ENCODE assay signal across 11 cellular contexts in the genomic region with DNA sequence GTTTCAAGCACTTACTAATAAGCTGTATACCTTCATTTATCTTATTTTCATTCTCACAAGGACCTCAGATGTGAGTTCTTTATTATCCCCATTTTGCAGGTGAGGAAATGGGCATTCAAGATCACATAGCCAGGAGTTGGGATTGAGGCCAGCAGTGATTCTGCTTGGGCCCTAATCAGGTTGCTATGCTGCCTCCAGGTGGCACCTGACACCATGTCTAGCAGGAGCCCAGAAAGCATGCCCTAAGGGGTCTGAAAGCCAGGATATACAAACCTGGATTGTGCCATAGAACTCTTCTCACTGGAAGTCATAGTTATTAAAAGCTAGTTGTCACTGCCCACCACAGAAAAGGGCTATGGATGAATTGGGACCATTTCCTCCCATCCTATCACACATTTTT.
DNase-seq lines count a peak whose midpoint lies in the region; ATAC-seq and TF ChIP-seq lines count a peak whose summit lies in the region.
"Had no signal": no experiment of that assay in that cellular context is flagged by ENCODE, and none has a peak within 500 bp of the region (broad histone marks: within the 10 kb centered on the region; RNA-seq: fewer than 3 reads in every experiment).

No MANE protein-coding gene starts in this region.

- ATAC-seq in HG03139 (IDR thresholded peaks at IDR 0.05; ENCODE audit: unreplicated experiment), result no peak
- ATAC-seq in activated CD4-positive, CD25-positive, alpha-beta regulatory T cell treated with anti-CD3 and anti-CD28 coated beads, Interleukin-2, amount 50 U/mL, for 24 hours, result no peak
- no peak for ATAC-seq in GM19023 (IDR thresholded peaks at IDR 0.05; ENCODE audit: unreplicated experiment)

- peak overlapping the region; percentile 69 for H3K27ac Mint-ChIP-seq in Calu3 (ENCODE audit: unreplicated experiment)
- H3K27ac Mint-ChIP-seq: activated naive CD8-positive, alpha-beta T cell treated with anti-CD3 and anti-CD28 coated beads for 36 hours; CD8-positive, alpha-beta memory T cell had no signal

- peak; percentile 57 for DNase-seq in Calu3
- peak; percentile 7 for DNase-seq in HPDE6-E6E7 (ENCODE audit: extremely low spot score)
- peak; percentile 31 for DNase-seq in SW480 (ENCODE audit: low spot score)
- DNase-seq in kidney glomerular epithelial cell (lab: John Stamatoyannopoulos, UW), result peak; percentile 36
- DNase-seq in stimulated activated CD4-positive, alpha-beta T cell treated with anti-CD3 and anti-CD28 coated beads, Interleukin-1b, Interleukin-23, amount 100 ng/mL, for 48 hours, result no peak
- DNase-seq: activated naive CD8-positive, alpha-beta T cell treated with anti-CD3 and anti-CD28 coated beads for 36 hours; CD8-positive, alpha-beta memory T cell; NCI-H1694 treated with DMSO at 0.1 percent for 48 hours had no signal

- TF ChIP-seq CTCF in Calu3 (IDR thresholded peaks at IDR 0.05; ENCODE audit: unreplicated experiment), result no peak

- BruUV-seq in Calu3 (replicated peaks; lab: Mats Ljungman, UMichigan), result no TSS peak

- no peak overlapping the region for H3K4me3 Mint-ChIP-seq in Calu3 (ENCODE audit: low read depth, unreplicated experiment)
- H3K4me3 Mint-ChIP-seq: activated naive CD8-positive, alpha-beta T cell treated with anti-CD3 and anti-CD28 coated beads for 36 hours; CD8-positive, alpha-beta memory T cell had no signal

- peaks cover 28% of the 10 kb centered on the region for H3K4me1 Mint-ChIP-seq in Calu3 (ENCODE audit: low read depth, unreplicated experiment)
- H3K4me1 Mint-ChIP-seq: CD8-positive, alpha-beta memory T cell had no signal

- intact Hi-C loops in Calu3 (cut with micrococcal nuclease; ENCODE audit: unreplicated experiment), result loop anchor here (1.0 kb wide), 2 partner anchors 45 to 63 kb away; no protein-coding TSS in a partner anchor

- no peaks in the 10 kb centered on the region for H3K27me3 Mint-ChIP-seq in Calu3 (ENCODE audit: unreplicated experiment)

- peaks cover 3% of the 10 kb centered on the region for H3K9me3 Mint-ChIP-seq in Calu3 (ENCODE audit: low read depth, unreplicated experiment)
- H3K9me3 Mint-ChIP-seq: activated naive CD8-positive, alpha-beta T cell treated with anti-CD3 and anti-CD28 coated beads for 36 hours; CD8-positive, alpha-beta memory T cell had no signal

- no peaks in the 10 kb centered on the region for H3K36me3 Mint-ChIP-seq in Calu3 (ENCODE audit: insufficient read depth, unreplicated experiment)
- H3K36me3 Mint-ChIP-seq: activated naive CD8-positive, alpha-beta T cell treated with anti-CD3 and anti-CD28 coated beads for 36 hours; CD8-positive, alpha-beta memory T cell had no signal

- CTCF ChIA-PET in Calu3 (lab: Charles Lee), result interaction anchor here (1.0 to 1.2 kb wide), 2 partner anchors 45 to 63 kb away, joined by 7 to 11 read pairs; no protein-coding TSS in a partner anchor
